ENCODE assay signal across 8 cellular contexts in genomic region chr6:27375613-27376079, GRCh38. TPM values are rescaled to one million over a fixed set of nuclear protein-coding genes. Genes with fewer than 3 reads are reported as not detected.
DNase-seq lines count a peak whose midpoint lies in the region; ATAC-seq, FAIRE-seq and TF ChIP-seq lines count a peak whose summit lies in the region.

No MANE protein-coding gene starts in this region.

- no peak for FAIRE-seq in GM12891 (lab: Jason Lieb, UNC)

- H3K4me1 ChIP-seq in heart left ventricle = peaks cover 0 to 19% (median 5%) of the 10 kb centered on the region in 12 donors
- H3K4me1 ChIP-seq in adipocyte (ENCODE audit: control insufficient read depth, insufficient read depth, low read length) = no peaks in the 10 kb centered on the region
- H3K4me1 ChIP-seq in urinary bladder (ENCODE audit: insufficient read depth) = no peaks in the 10 kb centered on the region

- H3K27ac Mint-ChIP-seq in memory B cell = no peak overlapping the region

- ATAC-seq in heart left ventricle (no peak), memory B cell (ENCODE audit: low read depth) (no peak)

- TF ChIP-seq POLR2A in heart left ventricle (IDR thresholded peaks at IDR 0.05) (no peak), GM12891 (IDR thresholded peaks at IDR 0.05; ENCODE audit: low read depth, low read length) (no peak)

- WGBS in heart left ventricle, 4 donors = 43 to 53% (median 48%) methylated on average over 7 of the region's 7 CpGs
- 40% methylated on average over 7 of the region's 7 CpGs for WGBS in urinary bladder

- H3K9ac ChIP-seq in adipocyte (ENCODE audit: low read length) = no peak overlapping the region

- no peaks in the 10 kb centered on the region for H3K9me3 Mint-ChIP-seq in memory B cell

- peaks cover 10% of the 10 kb centered on the region for H3K4me1 Mint-ChIP-seq in memory B cell

- in situ Hi-C loops in KBM-7 (cut with MboI; ENCODE audit: low pct_unique_long_range_greater_than_20kb, low sequenced_read_pairs) = no loop called here

- no peaks in the 10 kb centered on the region for H3K9me3 ChIP-seq in heart left ventricle
- H3K9me3 ChIP-seq in adipocyte (ENCODE audit: control insufficient read depth, low read length) = no peaks in the 10 kb centered on the region

- no peak for TF ChIP-seq CTCF in heart left ventricle (IDR thresholded peaks at IDR 0.05)

- H3K4me3 ChIP-seq in heart left ventricle = peak overlapping the region in 10 of 12 donors; percentile 61 to 89 (median 70)
- peak overlapping the region; percentile 80 for H3K4me3 ChIP-seq in adipocyte (ENCODE audit: low read length)
- H3K4me3 ChIP-seq in urinary bladder (ENCODE audit: low read depth, low read length) = peak overlapping the region; percentile 22

- H3K36me3 Mint-ChIP-seq in memory B cell = no peaks in the 10 kb centered on the region

- intact Hi-C loops in heart left ventricle (cut with DNase I) (loop anchor here in 1 of 10 donors (10.0 kb wide), 1 partner anchor 99 kb away; the partner anchor contains the start of gene ZNF184), cardiac septum (cut with DNase I) (no loop called here)

- peak overlapping the region in 3 of 12 donors; percentile 44 to 65 (median 56) for H3K27ac ChIP-seq in heart left ventricle
- no peak overlapping the region for H3K27ac ChIP-seq in urinary bladder (ENCODE audit: low read depth)

- peaks cover 0 to 8% (median 0%) of the 10 kb centered on the region in 9 donors for H3K27me3 ChIP-seq in heart left ventricle
- peaks cover 6% of the 10 kb centered on the region for H3K27me3 ChIP-seq in adipocyte (replicated peaks; ENCODE audit: control insufficient read depth, insufficient read depth, low read length)

- H3K36me3 ChIP-seq in heart left ventricle (no peaks in the 10 kb centered on the region), adipocyte (ENCODE audit: control insufficient read depth, insufficient read depth, low read length, severe bottlenecking) (no peaks in the 10 kb centered on the region), urinary bladder (ENCODE audit: insufficient read depth) (no peaks in the 10 kb centered on the region)

- H3K4me3 Mint-ChIP-seq in memory B cell = peak overlapping the region; percentile 38

- peaks cover 9% of the 10 kb centered on the region for H3K27me3 Mint-ChIP-seq in memory B cell

- no peak for DNase-seq in heart left ventricle
- no peak for DNase-seq in cardiac septum (ENCODE audit: low spot score)
- DNase-seq in adipocyte (ENCODE audit: low read depth) = peak; percentile 28
- no peak for DNase-seq in memory B cell (ENCODE audit: low spot score in 2 of 2)
- no peak for DNase-seq in KBM-7
- DNase-seq in GM12891 (ENCODE audit: insufficient read length, low spot score) = no peak
- no peak for DNase-seq in activated CD4-positive, alpha-beta T cell treated with anti-CD3 and anti-CD28 coated beads for 48 hours

TF ChIP-seq in GM12891, 5 proteins besides CTCF, POLR2A, EP300 and RAD21:
- TF ChIP-seq POLR2AphosphoS5 (IDR thresholded peaks at IDR 0.05; ENCODE audit: low read depth, low read length) = no peak
- no peak for TF ChIP-seq PAX5 (IDR thresholded peaks at IDR 0.05; ENCODE audit: insufficient read depth, low read length, severe bottlenecking)
- TF ChIP-seq SPI1 (IDR thresholded peaks at IDR 0.05; ENCODE audit: low read depth, low read length) = no peak
- no peak for TF ChIP-seq POU2F2 (IDR thresholded peaks at IDR 0.05; ENCODE audit: low read depth, low read length)
- TF ChIP-seq TAF1 (IDR thresholded peaks at IDR 0.05; ENCODE audit: low read depth, low read length) = no peak

RNA-seq across cellular contexts. Expression of gene ZNF391, which starts 12.9 kb away (rescaled TPM):
- total RNA-seq in heart left ventricle = 1 to 10 TPM in 4 of 9 donors, under 1 TPM in 5; 0.26 to 1.5 (median 0.69) TPM
- under 1 TPM; 0.30 to 0.73 TPM for polyA plus RNA-seq in heart left ventricle
- 0.62 TPM for total RNA-seq in cardiac septum
- 6.9 TPM for total RNA-seq in urinary bladder
- 2.6 TPM for polyA plus RNA-seq in urinary bladder
- polyA plus RNA-seq in GM12891 (2012; ENCODE audit: low read depth, missing spikeins) = 1.1 TPM

Comparison
In these comparisons a context has a peak if more than half of its experiments do, and no peak if none do; other contexts are left out.
1. H3K4me3 ChIP-seq: peak in every context shown above with its lines; median percentile 80 in adipocyte; 70 in heart left ventricle; 22 in urinary bladder.